Comparison of ENCODE assay signal across 18 cellular contexts in the genomic region with DNA sequence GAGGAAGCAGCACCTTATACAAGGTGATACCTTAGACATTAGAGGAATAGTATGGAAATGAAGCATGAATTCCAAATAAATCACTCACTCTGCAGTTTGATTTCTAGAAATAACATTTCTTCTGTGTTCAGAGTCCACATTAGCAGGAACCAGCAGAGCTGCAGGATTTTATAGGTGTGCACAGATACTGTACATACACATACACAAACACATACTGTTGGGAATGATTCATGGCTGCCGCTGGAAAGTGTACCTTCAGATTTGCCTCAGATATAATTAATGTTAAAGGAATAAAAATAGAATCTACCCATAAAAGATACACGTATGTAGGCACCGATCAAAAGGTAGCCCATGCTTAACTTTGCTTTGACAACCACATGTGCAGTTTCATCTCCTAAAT.
"Had no signal": no experiment of that assay in that cellular context is flagged by ENCODE, and none has a peak within 500 bp of the region (broad histone marks: within the 10 kb centered on the region; RNA-seq: fewer than 3 reads in every experiment).

No MANE protein-coding gene starts in this region.

- H3K27ac Mint-ChIP-seq: IgD-negative memory B cell had no signal

- H3K4me2 ChIP-seq: KMS-11 had no signal

- H3K4me3 ChIP-seq: K562 had no signal

- ATAC-seq: K562 had no signal

- DNase-seq: Kasumi-1, MV-4-11, NCI-H1048, NCI-H1105, NCI-H1417, NCI-H1436 treated with DMSO at 0.1 percent for 48 hours, NCI-H1694, NCI-H187 treated with DMSO at 0.1 percent for 48 hours, NCI-H2029 treated with DMSO at 0.1 percent for 48 hours, NCI-H2171 treated with DMSO at 0.1 percent for 48 hours, NCI-H345, NCI-H524, NCI-H526 treated with DMSO at 0.1 percent for 48 hours, SHP77 had no signal

- H3K9ac ChIP-seq: KMS-11 had no signal

- H3K4me3 Mint-ChIP-seq: IgD-negative memory B cell had no signal

- H3K27ac ChIP-seq: KMS-11, RWPE1 had no signal

- H3K27me3 Mint-ChIP-seq: IgD-negative memory B cell had no signal
